In genomic region chr3:25592510-25592968, GRCh38 we compare ENCODE assay signal across 8 cellular contexts.
DNase-seq lines count a peak whose midpoint lies in the region; ATAC-seq and TF ChIP-seq lines count a peak whose summit lies in the region.

No MANE protein-coding gene starts in this region.

- no peaks in the 10 kb centered on the region for H3K27me3 Mint-ChIP-seq in CD8-positive, alpha-beta T cell (ENCODE audit: low read depth)
- no peaks in the 10 kb centered on the region for H3K27me3 Mint-ChIP-seq in mesothelial cell of epicardium (ENCODE audit: low read depth)

- no peaks in the 10 kb centered on the region for H3K4me1 ChIP-seq in CD8-positive, alpha-beta T cell (ENCODE audit: insufficient read depth, low read length)
- H3K4me1 ChIP-seq in spleen: peaks cover 0 to 26% (median 12%) of the 10 kb centered on the region in 6 donors

- peaks cover 10% of the 10 kb centered on the region for H3K36me3 Mint-ChIP-seq in CD8-positive, alpha-beta T cell
- peaks cover 40% of the 10 kb centered on the region for H3K36me3 Mint-ChIP-seq in mesothelial cell of epicardium

- WGBS in spleen, 5 donors: 41 to 68% (median 48%) methylated on average over 3 of the region's 3 CpGs

- TF ChIP-seq POLR2A in spleen (IDR thresholded peaks at IDR 0.05): no peak

- CTCF ChIA-PET in CD8-positive, alpha-beta T cell (lab: Charles Lee): interaction anchor here (1.2 to 3.2 kb wide), 3 partner anchors 11 to 28 kb away, joined by 3 to 18 read pairs (median 9); no protein-coding TSS in a partner anchor

- H3K27me3 ChIP-seq in CD8-positive, alpha-beta T cell (ENCODE audit: insufficient read depth, low read length): no peaks in the 10 kb centered on the region
- no peaks in the 10 kb centered on the region for H3K27me3 ChIP-seq in spleen (replicated peaks in 1 of 7)

- no peak overlapping the region for H3K4me3 Mint-ChIP-seq in CD8-positive, alpha-beta T cell
- H3K4me3 Mint-ChIP-seq in mesothelial cell of epicardium: no peak overlapping the region

- H3K27ac ChIP-seq in CD8-positive, alpha-beta T cell (ENCODE audit: low read depth, low read length): no peak overlapping the region
- H3K27ac ChIP-seq in spleen: peak overlapping the region in 3 of 8 donors; percentile 12 to 35 (median 20)

- no peak overlapping the region for H3K4me3 ChIP-seq in CD8-positive, alpha-beta T cell (ENCODE audit: low read depth, low read length)
- no peak overlapping the region for H3K4me3 ChIP-seq in cardiac fibroblast (replicated peaks in 1 of 2; ENCODE audit: low read depth in 2 of 2, low read length in 2 of 2)
- H3K4me3 ChIP-seq in spleen: no peak overlapping the region

- no peak for TF ChIP-seq CTCF in CD8-positive, alpha-beta T cell (IDR thresholded peaks at IDR 0.05)
- TF ChIP-seq CTCF in cardiac fibroblast (IDR thresholded peaks at IDR 0.05; ENCODE audit: low read depth, low read length) (peak; percentile 50), mesothelial cell of epicardium (IDR thresholded peaks at IDR 0.05; ENCODE audit: unreplicated experiment) (no peak), spleen (IDR thresholded peaks at IDR 0.05 in 8 of 11, conservative IDR thresholded peaks at IDR 0.05 in 3 of 11) (no peak)

- no peaks in the 10 kb centered on the region for H3K9me3 ChIP-seq in CD8-positive, alpha-beta T cell (ENCODE audit: low read length)
- no peaks in the 10 kb centered on the region for H3K9me3 ChIP-seq in spleen

- POLR2A ChIA-PET in CD8-positive, alpha-beta T cell (lab: Charles Lee): interaction anchor here (0.5 to 1.7 kb wide), 2 partner anchors 11 to 34 kb away, joined by 3 to 5 read pairs; no protein-coding TSS in a partner anchor

- intact Hi-C loops in CD8-positive, alpha-beta T cell (cut with DNase I, micrococcal nuclease): loop anchor here (2.0 to 10.0 kb wide), 3 partner anchors 908 to 1700 kb away; no protein-coding TSS in a partner anchor
- intact Hi-C loops in spleen (cut with DNase I; ENCODE audit: low total_unique reads): loop anchor here (5.0 to 10.0 kb wide), 2 partner anchors 628 to 820 kb away; no protein-coding TSS in a partner anchor

- no peaks in the 10 kb centered on the region for H3K9me3 Mint-ChIP-seq in CD8-positive, alpha-beta T cell
- H3K9me3 Mint-ChIP-seq in mesothelial cell of epicardium: peaks cover 6% of the 10 kb centered on the region

- no peaks in the 10 kb centered on the region for H3K36me3 ChIP-seq in CD8-positive, alpha-beta T cell (ENCODE audit: insufficient read depth, low read length)
- peaks cover 0 to 18% (median 7%) of the 10 kb centered on the region in 6 donors for H3K36me3 ChIP-seq in spleen

- peaks cover 3% of the 10 kb centered on the region for H3K4me1 Mint-ChIP-seq in CD8-positive, alpha-beta T cell (ENCODE audit: low read depth)
- H3K4me1 Mint-ChIP-seq in mesothelial cell of epicardium: peaks cover 66% of the 10 kb centered on the region

- ATAC-seq in CD8-positive, alpha-beta T cell: no peak
- no peak for ATAC-seq in GM18868 (IDR thresholded peaks at IDR 0.05; ENCODE audit: unreplicated experiment)

- no peak for DNase-seq in CD8-positive, alpha-beta T cell
- DNase-seq in HS-27A (ENCODE audit: low read depth) (peak; percentile 40), cardiac fibroblast (ENCODE audit: low read depth in 2 of 2) (peak; percentile 74 to 93), mesothelial cell of epicardium (ENCODE audit: low spot score in 2 of 2, unreplicated experiment in 2 of 2) (no peak), cortex of kidney (lab: John Stamatoyannopoulos, UW) (no peak), spleen (no peak), activated gamma-delta T cell treated with Interleukin-2 at 50 U/mL for 16 hours (no peak)

- peak overlapping the region; percentile 33 for H3K27ac Mint-ChIP-seq in CD8-positive, alpha-beta T cell
- peak overlapping the region; percentile 94 for H3K27ac Mint-ChIP-seq in mesothelial cell of epicardium

Comparison
In these comparisons a context has a peak if more than half of its experiments do, and no peak if none do; other contexts are left out.
1. DNase-seq: peak in HS-27A (single experiment) and cardiac fibroblast (2 of 2); none in CD8-positive, alpha-beta T cell (0 of 7), mesothelial cell of epicardium (0 of 2), cortex of kidney (single experiment), spleen (single experiment) and activated gamma-delta T cell treated with Interleukin-2 at 50 U/mL for 16 hours (single experiment).